8 cellular contexts compared by ENCODE assay signal in the genomic region with DNA sequence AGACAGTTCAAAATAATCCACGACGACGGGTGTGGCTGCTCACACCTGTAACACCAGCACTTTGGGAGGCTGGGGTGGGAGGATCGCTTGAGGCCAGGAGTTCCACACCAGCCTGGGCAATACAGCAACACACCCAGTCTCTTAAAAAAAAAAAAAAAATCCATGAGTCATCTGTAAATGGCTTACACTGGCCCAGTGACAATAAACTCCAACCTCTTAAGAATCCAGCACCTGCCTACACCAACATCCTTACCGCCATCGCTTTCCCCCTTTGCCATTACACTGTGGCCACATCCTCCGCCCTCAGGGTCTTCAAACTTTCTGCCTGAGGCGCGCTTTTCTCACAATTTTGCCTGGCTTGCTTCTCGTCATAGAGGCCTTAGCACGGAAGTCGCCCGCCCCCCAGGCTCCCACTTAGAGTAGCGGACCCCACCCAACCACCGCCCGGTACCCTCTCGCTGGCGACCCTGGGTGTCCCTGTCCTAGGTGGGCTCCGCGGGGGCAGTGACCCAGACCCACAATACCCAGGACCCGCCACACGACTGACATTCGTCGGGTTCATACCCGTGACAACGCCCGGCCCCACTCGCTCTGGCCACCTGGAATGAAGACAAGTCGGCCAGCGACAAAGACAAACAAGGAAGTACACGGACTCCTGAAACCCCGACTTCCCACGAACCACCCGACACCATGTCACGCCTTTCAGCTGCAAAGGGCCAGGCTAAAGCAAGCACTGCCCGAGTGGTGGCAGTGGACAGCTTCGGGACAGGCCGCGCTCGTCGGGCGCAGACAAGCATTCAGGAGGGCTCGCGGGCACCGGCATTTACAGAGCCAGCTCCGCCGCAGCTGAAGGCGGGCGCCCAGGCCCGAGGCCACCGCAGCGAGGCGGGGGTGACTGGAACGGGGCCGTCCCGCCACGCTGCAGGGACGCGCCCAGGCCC. TPM values are rescaled to one million over a fixed set of nuclear protein-coding genes. Genes with fewer than 3 reads are reported as not detected.
A peak's percentile ranks its signal among the peaks of the same experiment; 100 is the strongest.
DNase-seq lines count a peak whose midpoint lies in the region; ATAC-seq and TF ChIP-seq lines count a peak whose summit lies in the region.

No MANE protein-coding gene starts in this region.

- peak overlapping the region; percentile 89 for H3K27ac Mint-ChIP-seq in activated CD4-positive, alpha-beta T cell treated with anti-CD3 and anti-CD28 coated beads, Interleukin-2, amount 10 ng/mL, durations not matched to agents 24 days and 14 days
- peak overlapping the region; percentile 80; the same call in 1 of the 2 replicates for H3K27ac Mint-ChIP-seq in GM23338
- peak overlapping the region; percentile 96 for H3K27ac Mint-ChIP-seq in activated CD8-positive, alpha-beta T cell treated with anti-CD3 and anti-CD28 coated beads, Interleukin-2, amount 10 ng/mL, durations not matched to agents 7 days and 5 days

- peak overlapping the region; percentile 86 for H3K23ac ChIP-seq in neuronal stem cell (ENCODE audit: low read depth, low read length, poor library complexity)

- peaks cover 56% of the 10 kb centered on the region for H3K36me3 Mint-ChIP-seq in activated CD4-positive, alpha-beta T cell treated with anti-CD3 and anti-CD28 coated beads, Interleukin-2, amount 10 ng/mL, durations not matched to agents 24 days and 14 days (ENCODE audit: low read depth)
- peaks cover 31% of the 10 kb centered on the region for H3K36me3 Mint-ChIP-seq in GM23338 (ENCODE audit: low read depth)
- H3K36me3 Mint-ChIP-seq in activated CD8-positive, alpha-beta T cell treated with anti-CD3 and anti-CD28 coated beads, Interleukin-2, amount 10 ng/mL, durations not matched to agents 7 days and 5 days (ENCODE audit: low read depth): peaks cover 64% of the 10 kb centered on the region

- H3K9me3 ChIP-seq in neuronal stem cell (replicated peaks in 1 of 2; ENCODE audit: control insufficient read depth in 2 of 2, insufficient read depth in 1 of 2, low read depth in 1 of 2, low read length in 2 of 2): peaks cover 0 to 9% of the 10 kb centered on the region in 2 donors

- peak overlapping the region; percentile 90 for H3K18ac ChIP-seq in neuronal stem cell (ENCODE audit: low read length)

- H3K9me2 ChIP-seq in GM23338 (ENCODE audit: insufficient read depth): no peaks in the 10 kb centered on the region

- H3K36me3 ChIP-seq in GM23338 (ENCODE audit: insufficient read depth): no peaks in the 10 kb centered on the region; the same call in 1 of the 2 replicates
- peaks cover 18 to 36% of the 10 kb centered on the region in 2 donors for H3K36me3 ChIP-seq in neuronal stem cell (replicated peaks in 1 of 2; ENCODE audit: control insufficient read depth in 2 of 2, insufficient read depth in 2 of 2, low read length in 2 of 2)

- no peak overlapping the region for H4K8ac ChIP-seq in neuronal stem cell (ENCODE audit: low read depth, low read length)

- POLR2A ChIA-PET in activated CD8-positive, alpha-beta T cell treated with anti-CD3 and anti-CD28 coated beads, Interleukin-2, amount 10 ng/mL, durations not matched to agents 7 days and 5 days (lab: Charles Lee): interaction anchor here (0.6 to 1.3 kb wide), 5 partner anchors 47 to 120 kb away, joined by 3 to 7 read pairs (median 3); a partner anchor contains a TSS

- H3K9me3 Mint-ChIP-seq in activated CD4-positive, alpha-beta T cell treated with anti-CD3 and anti-CD28 coated beads, Interleukin-2, amount 10 ng/mL, durations not matched to agents 24 days and 14 days: no peaks in the 10 kb centered on the region
- peaks cover 2% of the 10 kb centered on the region; the same call in 1 of the 3 replicates for H3K9me3 Mint-ChIP-seq in GM23338
- H3K9me3 Mint-ChIP-seq in activated CD8-positive, alpha-beta T cell treated with anti-CD3 and anti-CD28 coated beads, Interleukin-2, amount 10 ng/mL, durations not matched to agents 7 days and 5 days (ENCODE audit: insufficient read depth): no peaks in the 10 kb centered on the region

- peaks cover 8% of the 10 kb centered on the region for H3K4me1 ChIP-seq in GM23338 (ENCODE audit: insufficient read depth)
- H3K4me1 ChIP-seq in neuronal stem cell (ENCODE audit: control insufficient read depth in 2 of 2, insufficient read depth in 1 of 2, low read depth in 1 of 2, low read length in 2 of 2): peaks cover 2 to 4% of the 10 kb centered on the region in 2 donors

- H2BK12ac ChIP-seq in neuronal stem cell (ENCODE audit: low read length): no peak overlapping the region

- no CpG with 5 or more reads among the region's 59 CpGs for WGBS in neuronal stem cell (ENCODE audit: extremely low coverage in 2 of 2, insufficient read length in 2 of 2, insufficient replicate concordance in 1 of 2), 2 donors

- H3K4me3 Mint-ChIP-seq in activated CD4-positive, alpha-beta T cell treated with anti-CD3 and anti-CD28 coated beads, Interleukin-2, amount 10 ng/mL, durations not matched to agents 24 days and 14 days: peak overlapping the region; percentile 98
- H3K4me3 Mint-ChIP-seq in GM23338: peak overlapping the region; percentile 90
- peak overlapping the region; percentile 89 for H3K4me3 Mint-ChIP-seq in activated CD8-positive, alpha-beta T cell treated with anti-CD3 and anti-CD28 coated beads, Interleukin-2, amount 10 ng/mL, durations not matched to agents 7 days and 5 days

- H2BK15ac ChIP-seq in neuronal stem cell (ENCODE audit: low read length): no peak overlapping the region

- intact Hi-C loops in activated CD4-positive, alpha-beta T cell treated with anti-CD3 and anti-CD28 coated beads, Interleukin-2, amount 10 ng/mL, durations not matched to agents 24 days and 14 days (cut with micrococcal nuclease): loop anchor here (1.0 to 2.0 kb wide), 6 partner anchors 59 to 252 kb away; a partner anchor contains a TSS

- peak overlapping the region; percentile 98 for H3K9ac ChIP-seq in neuronal stem cell (ENCODE audit: low read depth, low read length, poor library complexity)

- in situ Hi-C loops in KBM-7 (cut with MboI; ENCODE audit: low pct_unique_long_range_greater_than_20kb, low sequenced_read_pairs): no loop called here

- H3K79me1 ChIP-seq in neuronal stem cell (ENCODE audit: low read depth, low read length): peaks cover 14% of the 10 kb centered on the region

- DNase-seq in activated CD4-positive, alpha-beta T cell treated with anti-CD3 and anti-CD28 coated beads, Interleukin-2, amount 10 ng/mL, durations not matched to agents 24 days and 14 days: peak; percentile 73
- DNase-seq in activated CD4-positive, alpha-beta T cell treated with anti-CD3 and anti-CD28 coated beads, Interleukin-2, amount 50 U/mL, for 1 hour: no peak
- peak; percentile 24 for DNase-seq in GM23338 (ENCODE audit: low spot score)
- peak; percentile 26 for DNase-seq in KBM-7
- peak; percentile 56 for DNase-seq in activated CD8-positive, alpha-beta T cell treated with anti-CD3 and anti-CD28 coated beads, Interleukin-2, amount 10 ng/mL, durations not matched to agents 7 days and 5 days
- peak; percentile 71 for DNase-seq in fibroblast of pulmonary artery (ENCODE audit: low read depth)
- no peak for DNase-seq in neuronal stem cell (ENCODE audit: low spot score)
- DNase-seq in NCI-H524 treated with DMSO at 0.1 percent for 48 hours (lab: John Stamatoyannopoulos, UW): no peak

- H2BK120ac ChIP-seq in neuronal stem cell (ENCODE audit: low read depth, low read length): no peak overlapping the region

- H2AK5ac ChIP-seq in neuronal stem cell (ENCODE audit: low read depth, low read length): peak overlapping the region; percentile 92

- peaks cover 6% of the 10 kb centered on the region; the same call in 1 of the 2 replicates for H4K20me1 ChIP-seq in GM23338 (replicated peaks; ENCODE audit: insufficient read depth)

- H3K14ac ChIP-seq in neuronal stem cell (ENCODE audit: low read length): peak overlapping the region; percentile 92

- H4K91ac ChIP-seq in neuronal stem cell (ENCODE audit: low read depth, low read length, poor library complexity): peak overlapping the region; percentile 43

- CTCF ChIA-PET in activated CD8-positive, alpha-beta T cell treated with anti-CD3 and anti-CD28 coated beads, Interleukin-2, amount 10 ng/mL, durations not matched to agents 7 days and 5 days (lab: Charles Lee): interaction anchor here (1.3 to 2.2 kb wide), 3 partner anchors 15 to 76 kb away, joined by 4 to 15 read pairs (median 7); no protein-coding TSS in a partner anchor

- peak overlapping the region; percentile 95 for H3K4me3 ChIP-seq in GM23338
- H3K4me3 ChIP-seq in fibroblast of pulmonary artery (replicated peaks; ENCODE audit: low read depth, low read length): peak overlapping the region; percentile 94
- peak overlapping the region; percentile 91 to 100 for H3K4me3 ChIP-seq in neuronal stem cell (ENCODE audit: low read length in 2 of 2)

- peaks cover 8% of the 10 kb centered on the region; the same call in 1 of the 2 replicates for H3F3A ChIP-seq in GM23338 (replicated peaks; ENCODE audit: low read depth)

- peak overlapping the region; percentile 95 for H3K4me2 ChIP-seq in GM23338
- H3K4me2 ChIP-seq in neuronal stem cell (ENCODE audit: insufficient read depth, low read length, poor library complexity, severe bottlenecking): peak overlapping the region; percentile 90

- H3K4me1 Mint-ChIP-seq in activated CD4-positive, alpha-beta T cell treated with anti-CD3 and anti-CD28 coated beads, Interleukin-2, amount 10 ng/mL, durations not matched to agents 24 days and 14 days: peaks cover 26% of the 10 kb centered on the region
- peaks cover 12% of the 10 kb centered on the region for H3K4me1 Mint-ChIP-seq in GM23338
- peaks cover 51% of the 10 kb centered on the region for H3K4me1 Mint-ChIP-seq in activated CD8-positive, alpha-beta T cell treated with anti-CD3 and anti-CD28 coated beads, Interleukin-2, amount 10 ng/mL, durations not matched to agents 7 days and 5 days (ENCODE audit: low read depth)

- ATAC-seq in GM23338: peak; percentile 9; the same call in 2 of the 3 replicates
- peak; percentile 36 for ATAC-seq in activated CD8-positive, alpha-beta T cell treated with anti-CD3 and anti-CD28 coated beads, Interleukin-2, amount 10 ng/mL, durations not matched to agents 7 days and 5 days

- H3K79me2 ChIP-seq in GM23338 (replicated peaks; ENCODE audit: insufficient read depth): peaks cover 38% of the 10 kb centered on the region

- no peaks in the 10 kb centered on the region for H3K27me3 ChIP-seq in GM23338 (ENCODE audit: insufficient read depth)
- H3K27me3 ChIP-seq in neuronal stem cell (ENCODE audit: control insufficient read depth in 3 of 3, insufficient read depth in 3 of 3, low read depth in 1 of 3, low read length in 3 of 3): no peaks in the 10 kb centered on the region

- no peak overlapping the region for H2AFZ ChIP-seq in GM23338
- H2AFZ ChIP-seq in neuronal stem cell (ENCODE audit: low read length): peak overlapping the region; percentile 97

- no peak overlapping the region for H3K4ac ChIP-seq in neuronal stem cell (ENCODE audit: low read length)

- TF ChIP-seq CTCF in GM23338 (conservative IDR thresholded peaks at IDR 0.05; ENCODE audit: low read depth in 2 of 2): no peak
- TF ChIP-seq CTCF in fibroblast of pulmonary artery (IDR thresholded peaks at IDR 0.05; ENCODE audit: low read length, missing control alignments): no peak

- H3K27me3 Mint-ChIP-seq in activated CD4-positive, alpha-beta T cell treated with anti-CD3 and anti-CD28 coated beads, Interleukin-2, amount 10 ng/mL, durations not matched to agents 24 days and 14 days: no peaks in the 10 kb centered on the region
- H3K27me3 Mint-ChIP-seq in GM23338 (ENCODE audit: insufficient read depth, low read depth, poor library complexity): peaks cover 5% of the 10 kb centered on the region
- H3K27me3 Mint-ChIP-seq in activated CD8-positive, alpha-beta T cell treated with anti-CD3 and anti-CD28 coated beads, Interleukin-2, amount 10 ng/mL, durations not matched to agents 7 days and 5 days (ENCODE audit: low read depth): no peaks in the 10 kb centered on the region

- H2BK5ac ChIP-seq in neuronal stem cell (ENCODE audit: low read length): peak overlapping the region; percentile 31

- H3K27ac ChIP-seq in GM23338 (ENCODE audit: low read depth) (no peak overlapping the region), neuronal stem cell (replicated peaks; ENCODE audit: low read length) (no peak overlapping the region)

RNA-seq across cellular contexts. Expression of a gene that starts 0.6 kb away (rescaled TPM):
- total RNA-seq in activated CD4-positive, alpha-beta T cell treated with anti-CD3 and anti-CD28 coated beads, Interleukin-2, amount 10 ng/mL, durations not matched to agents 24 days and 14 days: 67.6 and 68.1 TPM in 2 replicates
- 36.4 and 57.8 TPM in 2 replicates for total RNA-seq in GM23338 (2014; rRNA removed; shearing (Covaris generic))
- polyA plus RNA-seq in GM23338 (2016; fragmentation: Nextera tagmentation; extraction: Ambion mirVana): 10.3 and 12.7 TPM in 2 replicates
- total RNA-seq in activated CD8-positive, alpha-beta T cell treated with anti-CD3 and anti-CD28 coated beads, Interleukin-2, amount 10 ng/mL, durations not matched to agents 7 days and 5 days: 10 to 100 TPM; 63.7 to 69.3 TPM
- 6.8 TPM for polyA plus RNA-seq in neuronal stem cell (2013, experiment 1 of 2)
- 7.2 TPM for polyA plus RNA-seq in neuronal stem cell (2013, experiment 2 of 2)

RNA-seq across cellular contexts. Expression of a gene that starts 59.4 kb away (rescaled TPM):
- total RNA-seq in activated CD4-positive, alpha-beta T cell treated with anti-CD3 and anti-CD28 coated beads, Interleukin-2, amount 10 ng/mL, durations not matched to agents 24 days and 14 days: 52.9 and 60.7 TPM in 2 replicates
- total RNA-seq in GM23338 (2014; rRNA removed; shearing (Covaris generic)): 42.7 and 47.7 TPM in 2 replicates
- 20.6 and 23.0 TPM in 2 replicates for polyA plus RNA-seq in GM23338 (2016; fragmentation: Nextera tagmentation; extraction: Ambion mirVana)
- total RNA-seq in activated CD8-positive, alpha-beta T cell treated with anti-CD3 and anti-CD28 coated beads, Interleukin-2, amount 10 ng/mL, durations not matched to agents 7 days and 5 days: 10 to 100 TPM; 88.0 to 90.6 TPM
- polyA plus RNA-seq in neuronal stem cell (2013, experiment 1 of 2): 18.4 TPM
- polyA plus RNA-seq in neuronal stem cell (2013, experiment 2 of 2): 18.0 TPM

Comparison
In these comparisons a context has a peak if more than half of its experiments do, and no peak if none do; other contexts are left out.
1. DNase-seq: peak in activated CD4-positive, alpha-beta T cell treated with anti-CD3 and anti-CD28 coated beads, Interleukin-2, amount 10 ng/mL, durations not matched to agents 24 days and 14 days (single experiment), GM23338 (single experiment), KBM-7 (single experiment), activated CD8-positive, alpha-beta T cell treated with anti-CD3 and anti-CD28 coated beads, Interleukin-2, amount 10 ng/mL, durations not matched to agents 7 days and 5 days (single experiment) and fibroblast of pulmonary artery (single experiment); none in activated CD4-positive, alpha-beta T cell treated with anti-CD3 and anti-CD28 coated beads, Interleukin-2, amount 50 U/mL, for 1 hour (single experiment), neuronal stem cell (single experiment) and NCI-H524 treated with DMSO at 0.1 percent for 48 hours (single experiment).
2. Peak in every context shown above with its lines, with median percentiles within 50 percentile points of each other: H3K27ac Mint-ChIP-seq, H3K4me3 Mint-ChIP-seq and H3K4me3 ChIP-seq.